ENCODE assay signal across 19 cellular contexts in genomic region chr14:94542111-94542810, GRCh38. TPM values are rescaled to one million over a fixed set of nuclear protein-coding genes. Genes with fewer than 3 reads are reported as not detected.
DNase-seq lines count a peak whose midpoint lies in the region; TF ChIP-seq lines count a peak whose summit lies in the region.
"Had no signal": no experiment of that assay in that cellular context is flagged by ENCODE, and none has a peak within 500 bp of the region (broad histone marks: within the 10 kb centered on the region; RNA-seq: fewer than 3 reads in every experiment).

No MANE protein-coding gene starts in this region.

- TF ChIP-seq CTCF in OCI-LY3 (IDR thresholded peaks at IDR 0.05; ENCODE audit: low read depth, low read length): no peak
- TF ChIP-seq CTCF in osteoblast (IDR thresholded peaks at IDR 0.05; ENCODE audit: extremely low read depth, low read depth, low read length): no peak
- no peak for TF ChIP-seq CTCF in CD14-positive monocyte (IDR thresholded peaks at IDR 0.05)
- TF ChIP-seq CTCF in BE2C (IDR thresholded peaks at IDR 0.05; ENCODE audit: low read depth, low read length): no peak

- H3K9ac ChIP-seq in OCI-LY3 (ENCODE audit: low read length): no peak overlapping the region

- H3K4me2 ChIP-seq in OCI-LY3 (ENCODE audit: low read length): peak overlapping the region; percentile 14; the same call in 1 of the 2 replicates
- peak overlapping the region; percentile 13 for H3K4me2 ChIP-seq in osteoblast (ENCODE audit: insufficient read depth, low read length)

- no peak overlapping the region for H2AFZ ChIP-seq in OCI-LY3 (ENCODE audit: low read depth, low read length)
- peak overlapping the region; percentile 62 for H2AFZ ChIP-seq in osteoblast (ENCODE audit: low read length)

- DNase-seq in EH (ENCODE audit: low read depth) (peak; percentile 80), dermis microvascular lymphatic vessel endothelial cell (ENCODE audit: low read depth in 2 of 2) (peak; percentile 48 to 76), osteoblast (ENCODE audit: insufficient read length, low spot score, missing footprints) (peak; percentile 89), CD14-positive monocyte (ENCODE audit: low spot score) (no peak), kidney glomerular epithelial cell (lab: John Stamatoyannopoulos, UW) (no peak), NCI-H2227 (lab: John Stamatoyannopoulos, UW; ENCODE audit: unreplicated experiment) (no peak), BE2C (no peak)
- DNase-seq: activated CD8-positive, alpha-beta T cell treated with anti-CD3 and anti-CD28 coated beads for 36 hours; aorta; DMS 273 treated with DMSO at 0.1 percent for 48 hours; foreskin melanocyte; NCI-H1105; NK-92 treated with Interleukin-12 subunit alpha and Interleukin-12 subunit beta, amount 100 ng/mL, for 24 hours had no signal

- H3K79me2 ChIP-seq in OCI-LY3 (ENCODE audit: low read length) (no peaks in the 10 kb centered on the region), osteoblast (ENCODE audit: insufficient read depth, low read length) (no peaks in the 10 kb centered on the region)

- no peaks in the 10 kb centered on the region for H3K9me3 ChIP-seq in OCI-LY3 (ENCODE audit: insufficient read depth, low read length)
- peaks cover 3% of the 10 kb centered on the region for H3K9me3 ChIP-seq in osteoblast (ENCODE audit: low read depth, low read length)
- no peaks in the 10 kb centered on the region for H3K9me3 ChIP-seq in BE2C

- no peaks in the 10 kb centered on the region for H3K4me1 Mint-ChIP-seq in CD14-positive monocyte
- H3K4me1 Mint-ChIP-seq: IgD-negative memory B cell had no signal

- peaks cover 0 to 16% (median 11%) of the 10 kb centered on the region in 7 donors for H3K9me3 Mint-ChIP-seq in CD14-positive monocyte
- H3K9me3 Mint-ChIP-seq: activated CD8-positive, alpha-beta T cell treated with anti-CD3 and anti-CD28 coated beads for 36 hours; natural killer cell treated with Interleukin-12 subunit alpha and Interleukin-12 subunit beta and Interleukin-15 and Interleukin-18, amount 100 ng/mL, for 72 hours had no signal

- H3K27me3 Mint-ChIP-seq in CD14-positive monocyte (ENCODE audit: low read depth in 3 of 3): peaks cover 7 to 11% (median 10%) of the 10 kb centered on the region in 3 donors

- no peak overlapping the region for H3K4me3 Mint-ChIP-seq in CD14-positive monocyte
- H3K4me3 Mint-ChIP-seq: activated CD8-positive, alpha-beta T cell treated with anti-CD3 and anti-CD28 coated beads for 36 hours; IgD-negative memory B cell; natural killer cell treated with Interleukin-12 subunit alpha and Interleukin-12 subunit beta and Interleukin-15 and Interleukin-18, amount 100 ng/mL, for 72 hours had no signal

- H3K27ac Mint-ChIP-seq in CD14-positive monocyte: peak overlapping the region in 1 of 7 donors; percentile 45
- H3K27ac Mint-ChIP-seq: activated CD8-positive, alpha-beta T cell treated with anti-CD3 and anti-CD28 coated beads for 36 hours; IgD-negative memory B cell; natural killer cell treated with Interleukin-12 subunit alpha and Interleukin-12 subunit beta and Interleukin-15 and Interleukin-18, amount 100 ng/mL, for 72 hours had no signal

- H3K27me3 ChIP-seq in OCI-LY3 (ENCODE audit: low read depth, low read length) (peaks cover 22% of the 10 kb centered on the region), osteoblast (ENCODE audit: insufficient read depth, low read length) (no peaks in the 10 kb centered on the region), BE2C (no peaks in the 10 kb centered on the region)

- H4K20me1 ChIP-seq in OCI-LY3 (ENCODE audit: insufficient read depth, low read length) (no peaks in the 10 kb centered on the region), osteoblast (ENCODE audit: insufficient read depth, low read length) (no peaks in the 10 kb centered on the region)

- H3K27ac ChIP-seq in OCI-LY3 (ENCODE audit: low read length) (no peak overlapping the region), osteoblast (ENCODE audit: low read depth, low read length) (no peak overlapping the region)
- H3K27ac ChIP-seq: tibial artery had no signal

- H3K4me1 ChIP-seq in OCI-LY3 (ENCODE audit: low read length): peaks cover 8% of the 10 kb centered on the region
- H3K4me1 ChIP-seq in osteoblast (ENCODE audit: insufficient read depth, low read length): peaks cover 15% of the 10 kb centered on the region
- no peaks in the 10 kb centered on the region for H3K4me1 ChIP-seq in BE2C
- H3K4me1 ChIP-seq: tibial artery had no signal

- no peaks in the 10 kb centered on the region for H3K36me3 Mint-ChIP-seq in CD14-positive monocyte
- H3K36me3 Mint-ChIP-seq: IgD-negative memory B cell; natural killer cell treated with Interleukin-12 subunit alpha and Interleukin-12 subunit beta and Interleukin-15 and Interleukin-18, amount 100 ng/mL, for 72 hours had no signal

- H3K4me3 ChIP-seq in OCI-LY3 (ENCODE audit: low read length) (no peak overlapping the region), osteoblast (ENCODE audit: insufficient read depth, low read length) (no peak overlapping the region), BE2C (ENCODE audit: low read depth, low read length) (no peak overlapping the region)
- H3K4me3 ChIP-seq: tibial artery had no signal

- intact Hi-C loops in CD14-positive monocyte (cut with micrococcal nuclease): no loop called here

- no peaks in the 10 kb centered on the region for H3K36me3 ChIP-seq in OCI-LY3 (replicated peaks; ENCODE audit: low read depth, low read length)
- no peaks in the 10 kb centered on the region for H3K36me3 ChIP-seq in osteoblast (ENCODE audit: insufficient read depth, low read length)
- no peaks in the 10 kb centered on the region for H3K36me3 ChIP-seq in BE2C
- H3K36me3 ChIP-seq: tibial artery had no signal

RNA-seq across cellular contexts. Expression of gene SERPINA4, which starts 19.0 kb away (rescaled TPM):
- not detected in 2 replicates for total RNA-seq in dermis microvascular lymphatic vessel endothelial cell
- total RNA-seq in osteoblast: not detected in 2 replicates
- not detected for polyA plus RNA-seq in CD14-positive monocyte
- not detected for polyA plus RNA-seq in BE2C (2012; ENCODE audit: insufficient read depth, insufficient read length, low read depth)
- total RNA-seq: activated CD8-positive, alpha-beta T cell treated with anti-CD3 and anti-CD28 coated beads for 36 hours; aorta; natural killer cell treated with Interleukin-12 subunit alpha and Interleukin-12 subunit beta and Interleukin-15 and Interleukin-18, amount 100 ng/mL, for 72 hours; SK-MEL-5 had no signal
- polyA plus RNA-seq: aorta, BJ, IgD-negative memory B cell had no signal

RNA-seq across cellular contexts. Expression of gene SERPINA12, which starts 33.0 kb away (rescaled TPM):
- total RNA-seq in dermis microvascular lymphatic vessel endothelial cell (not detected in 2 replicates), osteoblast (not detected in 2 replicates)
- polyA plus RNA-seq in CD14-positive monocyte: not detected
- polyA plus RNA-seq in BE2C (2012; ENCODE audit: insufficient read depth, insufficient read length, low read depth): not detected
- total RNA-seq: activated CD8-positive, alpha-beta T cell treated with anti-CD3 and anti-CD28 coated beads for 36 hours; aorta; natural killer cell treated with Interleukin-12 subunit alpha and Interleukin-12 subunit beta and Interleukin-15 and Interleukin-18, amount 100 ng/mL, for 72 hours; SK-MEL-5 had no signal
- polyA plus RNA-seq: aorta, BJ, IgD-negative memory B cell had no signal

RNA-seq across cellular contexts. Expression of gene SERPINA5, which starts 39.0 kb away (rescaled TPM):
- 0.26 and 0.38 TPM in 2 replicates for total RNA-seq in dermis microvascular lymphatic vessel endothelial cell
- total RNA-seq in osteoblast: 0.36 and 0.59 TPM in 2 replicates
- not detected for polyA plus RNA-seq in CD14-positive monocyte
- 1.5 TPM for polyA plus RNA-seq in BE2C (2012; ENCODE audit: insufficient read depth, insufficient read length, low read depth)
- total RNA-seq: activated CD8-positive, alpha-beta T cell treated with anti-CD3 and anti-CD28 coated beads for 36 hours; natural killer cell treated with Interleukin-12 subunit alpha and Interleukin-12 subunit beta and Interleukin-15 and Interleukin-18, amount 100 ng/mL, for 72 hours had no signal
- polyA plus RNA-seq: IgD-negative memory B cell had no signal

Comparison
In these comparisons a context has a peak if more than half of its experiments do, and no peak if none do; other contexts are left out.
1. DNase-seq: peak in EH (single experiment), dermis microvascular lymphatic vessel endothelial cell (2 of 2) and osteoblast (single experiment); none in CD14-positive monocyte (single experiment), kidney glomerular epithelial cell (single experiment), NCI-H2227 (single experiment) and BE2C (single experiment).